ENCODE assay signal across 9 cellular contexts in the genomic region with DNA sequence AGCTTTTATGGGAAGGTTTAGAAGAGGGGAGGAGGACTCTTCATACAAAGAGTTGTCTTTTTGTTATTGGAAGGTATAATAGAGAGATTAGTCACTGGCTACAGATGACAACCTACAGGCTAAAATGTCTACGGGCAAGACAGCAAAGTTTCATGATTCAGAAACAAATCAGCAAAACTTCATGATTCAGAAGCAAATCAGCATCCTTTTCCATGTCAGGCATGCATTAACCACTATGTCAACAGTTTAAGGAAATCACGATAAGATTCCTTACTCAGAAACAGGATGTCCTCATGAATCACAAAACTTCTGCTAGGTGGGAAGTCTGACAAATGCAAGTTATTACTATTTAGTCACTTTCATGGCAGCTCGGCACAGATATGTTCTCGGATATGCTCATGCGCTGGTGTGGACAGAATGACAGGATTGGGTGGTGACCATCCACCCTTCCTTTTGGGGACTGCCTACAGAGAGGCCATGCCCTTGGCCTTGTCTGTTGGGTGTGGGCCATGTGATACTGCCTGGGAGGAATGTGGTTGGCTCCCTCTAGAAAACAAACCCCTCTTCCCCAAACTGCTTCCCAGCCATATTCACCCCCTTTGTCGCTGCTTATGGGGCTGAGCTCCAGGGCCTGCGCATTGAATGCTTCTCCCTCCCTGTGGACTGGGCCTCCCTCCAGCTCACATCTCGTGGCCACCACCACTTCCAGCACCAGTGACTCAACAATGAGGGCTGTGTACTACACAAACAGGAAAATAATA. TPM values are rescaled to one million over a fixed set of nuclear protein-coding genes. Genes with fewer than 3 reads are reported as not detected.
DNase-seq lines count a peak whose midpoint lies in the region; TF ChIP-seq lines count a peak whose summit lies in the region.
"Had no signal": no experiment of that assay in that cellular context is flagged by ENCODE, and none has a peak within 500 bp of the region (broad histone marks: within the 10 kb centered on the region; RNA-seq: fewer than 3 reads in every experiment).

No MANE protein-coding gene starts in this region.

- no peaks in the 10 kb centered on the region for H3K36me3 Mint-ChIP-seq in activated CD4-positive, alpha-beta T cell treated with anti-CD3 and anti-CD28 coated beads, Interleukin-2, amount 10 ng/mL, durations not matched to agents 24 days and 14 days (ENCODE audit: low read depth)
- H3K36me3 Mint-ChIP-seq in chondrocyte (ENCODE audit: low read depth): no peaks in the 10 kb centered on the region

- H3K27ac Mint-ChIP-seq in activated CD4-positive, alpha-beta T cell treated with anti-CD3 and anti-CD28 coated beads, Interleukin-2, amount 10 ng/mL, durations not matched to agents 24 days and 14 days: peak overlapping the region; percentile 40
- peak overlapping the region; percentile 99 for H3K27ac Mint-ChIP-seq in chondrocyte (ENCODE audit: unreplicated experiment)

- intact Hi-C loops in activated CD4-positive, alpha-beta T cell treated with anti-CD3 and anti-CD28 coated beads, Interleukin-2, amount 10 ng/mL, durations not matched to agents 24 days and 14 days (cut with micrococcal nuclease): no loop called here
- intact Hi-C loops in lower leg skin (cut with DNase I; ENCODE audit: low total_unique reads) (no loop called here), transverse colon (cut with DNase I; ENCODE audit: low total_unique reads) (no loop called here)

- TF ChIP-seq POLR2A in lower leg skin (IDR thresholded peaks at IDR 0.05) (no peak), transverse colon (IDR thresholded peaks at IDR 0.05) (no peak)

- no peaks in the 10 kb centered on the region for H3K27me3 ChIP-seq in transverse colon
- H3K27me3 ChIP-seq: BLaER1 had no signal

- TF ChIP-seq EP300 in transverse colon (IDR thresholded peaks at IDR 0.05; ENCODE audit: low read depth): peak; percentile 40

- H3K27ac ChIP-seq in transverse colon: peak overlapping the region; percentile 78 to 88 (median 86)
- H3K27ac ChIP-seq: BLaER1 had no signal

- CTCF ChIA-PET in HEK293T (lab: Yijun Ruan, JAX): interaction anchor here (0.6 to 1.7 kb wide), 4 partner anchors 34 to 327 kb away, joined by 3 to 8 read pairs (median 4); a partner anchor contains a TSS

- in situ Hi-C loops in transverse colon (cut with MboI; ENCODE audit: low pct_ligation_motif_present in 1 of 4, low pct_unique_long_range_greater_than_20kb in 1 of 4, low sequenced_read_pairs in 3 of 4): loop anchor here in 1 of 4 donors (25.0 kb wide), 1 partner anchor 328 kb away; no protein-coding TSS in a partner anchor

- H3K4me1 Mint-ChIP-seq in activated CD4-positive, alpha-beta T cell treated with anti-CD3 and anti-CD28 coated beads, Interleukin-2, amount 10 ng/mL, durations not matched to agents 24 days and 14 days: peaks cover 9% of the 10 kb centered on the region
- H3K4me1 Mint-ChIP-seq in chondrocyte (ENCODE audit: low read depth): peaks cover 65% of the 10 kb centered on the region

- no peak for DNase-seq in activated CD4-positive, alpha-beta T cell treated with anti-CD3 and anti-CD28 coated beads, Interleukin-2, amount 10 ng/mL, durations not matched to agents 24 days and 14 days
- DNase-seq in activated CD4-positive, alpha-beta T cell treated with anti-CD3 and anti-CD28 coated beads, Interleukin-2, amount 50 U/mL, for 1 hour: no peak
- DNase-seq in chondrocyte (ENCODE audit: low spot score) (no peak), lower leg skin (ENCODE audit: low spot score in 2 of 2) (peak; percentile 83 to 96), transverse colon (no peak), NCI-H526 treated with DMSO at 0.1 percent for 48 hours (lab: John Stamatoyannopoulos, UW) (no peak), NCI-H526 (lab: John Stamatoyannopoulos, UW) (no peak), HEK293T (ENCODE audit: extremely low spot score) (no peak)

- POLR2A ChIA-PET in HEK293T (lab: Yijun Ruan, JAX): no interaction called here

- H3K4me3 Mint-ChIP-seq in activated CD4-positive, alpha-beta T cell treated with anti-CD3 and anti-CD28 coated beads, Interleukin-2, amount 10 ng/mL, durations not matched to agents 24 days and 14 days: no peak overlapping the region
- H3K4me3 Mint-ChIP-seq in chondrocyte (ENCODE audit: unreplicated experiment): no peak overlapping the region

- no peaks in the 10 kb centered on the region for H3K36me3 ChIP-seq in transverse colon
- H3K36me3 ChIP-seq: BLaER1 had no signal

- peaks cover 0 to 3% of the 10 kb centered on the region in 2 donors for H3K9me3 ChIP-seq in transverse colon
- H3K9me3 ChIP-seq: BLaER1 had no signal

- H3K4me1 ChIP-seq in transverse colon: peaks cover 16 to 39% (median 31%) of the 10 kb centered on the region in 4 donors
- H3K4me1 ChIP-seq: BLaER1 had no signal

- WGBS in lower leg skin, 2 donors: 23 to 41% methylated on average over 8 of the region's 8 CpGs
- 25 to 63% methylated on average over 2 to 8 of the region's 8 CpGs for WGBS in transverse colon (ENCODE audit: low coverage in 1 of 2), 2 donors

- H3K4me3 ChIP-seq in lower leg skin (ENCODE audit: low read depth, poor library complexity, severe bottlenecking): no peak overlapping the region
- no peak overlapping the region for H3K4me3 ChIP-seq in transverse colon
- H3K4me3 ChIP-seq: BLaER1 had no signal

- H3K9me3 Mint-ChIP-seq in activated CD4-positive, alpha-beta T cell treated with anti-CD3 and anti-CD28 coated beads, Interleukin-2, amount 10 ng/mL, durations not matched to agents 24 days and 14 days: no peaks in the 10 kb centered on the region
- H3K9me3 Mint-ChIP-seq in chondrocyte (ENCODE audit: low read depth): peaks cover 4% of the 10 kb centered on the region

- TF ChIP-seq CTCF in chondrocyte (IDR thresholded peaks at IDR 0.05): no peak
- no peak for TF ChIP-seq CTCF in lower leg skin (IDR thresholded peaks at IDR 0.05)
- TF ChIP-seq CTCF in transverse colon (IDR thresholded peaks at IDR 0.05): no peak

- no peaks in the 10 kb centered on the region for H3K27me3 Mint-ChIP-seq in activated CD4-positive, alpha-beta T cell treated with anti-CD3 and anti-CD28 coated beads, Interleukin-2, amount 10 ng/mL, durations not matched to agents 24 days and 14 days
- no peaks in the 10 kb centered on the region for H3K27me3 Mint-ChIP-seq in chondrocyte (ENCODE audit: low read depth)

TF ChIP-seq in HEK293T, 16 proteins besides CTCF, POLR2A, EP300 and RAD21:
- no peak for TF ChIP-seq LEF1 (IDR thresholded peaks at IDR 0.05; ENCODE audit: borderline replicate concordance)
- no peak for TF ChIP-seq SP1 (IDR thresholded peaks at IDR 0.05)
- no peak for TF ChIP-seq SUZ12 (IDR thresholded peaks at IDR 0.05)
- TF ChIP-seq BHLHE40 (IDR thresholded peaks at IDR 0.05; ENCODE audit: borderline replicate concordance): no peak
TF ChIP-seq in HEK293T: peak in this region for 0.

RNA-seq across cellular contexts. Expression of a gene that starts 10.2 kb away (rescaled TPM):
- 0.51 TPM in 1 of 2 replicates, not detected in the other for total RNA-seq in activated CD4-positive, alpha-beta T cell treated with anti-CD3 and anti-CD28 coated beads, Interleukin-2, amount 10 ng/mL, durations not matched to agents 24 days and 14 days
- total RNA-seq in chondrocyte: 0.50 TPM in 1 of 3 replicates, not detected in the others
- under 1 TPM in 1 of 4 donors, not detected in 3; 0.49 TPM for total RNA-seq in lower leg skin
- not detected for total RNA-seq in transverse colon

RNA-seq across cellular contexts. Expression of a gene that starts 45.8 kb away (rescaled TPM):
- 94.1 and 98.7 TPM in 2 replicates for total RNA-seq in activated CD4-positive, alpha-beta T cell treated with anti-CD3 and anti-CD28 coated beads, Interleukin-2, amount 10 ng/mL, durations not matched to agents 24 days and 14 days
- 579 to 718 TPM (median 705 TPM) in 3 replicates for total RNA-seq in chondrocyte
- total RNA-seq in lower leg skin: 100 to 1,000 TPM; 222 to 444 (median 324) TPM
- 100 to 1,000 TPM in 3 of 4 donors, 10 to 100 TPM in 1; 64.7 to 213 (median 170) TPM for total RNA-seq in transverse colon

Comparison
In these comparisons a context has a peak if more than half of its experiments do, and no peak if none do; other contexts are left out.
1. DNase-seq: peak in lower leg skin (2 of 2); none in activated CD4-positive, alpha-beta T cell treated with anti-CD3 and anti-CD28 coated beads, Interleukin-2, amount 10 ng/mL, durations not matched to agents 24 days and 14 days (single experiment), activated CD4-positive, alpha-beta T cell treated with anti-CD3 and anti-CD28 coated beads, Interleukin-2, amount 50 U/mL, for 1 hour (single experiment), chondrocyte (single experiment), transverse colon (single experiment), NCI-H526 treated with DMSO at 0.1 percent for 48 hours (single experiment), NCI-H526 (0 of 2) and HEK293T (single experiment).